Comparison of ENCODE assay signal across 13 cellular contexts in the genomic region with DNA sequence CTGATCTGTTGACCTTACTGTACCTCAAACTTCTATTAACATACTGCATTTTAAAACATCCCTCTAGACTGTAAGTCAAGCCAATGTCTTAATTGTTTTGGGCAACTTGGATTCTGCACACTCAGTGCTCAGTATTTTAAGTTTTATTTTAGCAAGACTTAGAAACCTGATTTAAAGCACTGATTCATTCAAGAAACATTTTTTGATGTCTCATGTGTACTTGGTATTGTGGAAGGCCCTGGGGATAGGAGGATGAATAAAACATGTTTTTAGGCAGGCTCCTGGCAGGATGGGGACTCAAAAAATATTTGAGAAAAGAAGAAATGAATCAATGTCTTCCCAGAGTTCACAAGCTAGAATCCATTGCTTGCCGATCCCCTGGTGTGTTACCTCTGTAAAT.
"Had no signal": no experiment of that assay in that cellular context is flagged by ENCODE, and none has a peak within 500 bp of the region (broad histone marks: within the 10 kb centered on the region; RNA-seq: fewer than 3 reads in every experiment).

No MANE protein-coding gene starts in this region.

- H3K27me3 ChIP-seq: pancreas had no signal

- H3K4me3 ChIP-seq: esophagus muscularis mucosa, gastrocnemius medialis, pancreas had no signal

- DNase-seq: activated CD4-positive, alpha-beta T cell treated with anti-CD3 and anti-CD28 coated beads, Interleukin-2, amount 50 U/mL, for 1 hour; activated effector memory CD4-positive, alpha-beta T cell treated with anti-CD3 and anti-CD28 coated beads, Interleukin-2, amount 50 U/mL, for 16 hours; activated naive CD8-positive, alpha-beta T cell treated with anti-CD3 and anti-CD28 coated beads for 36 hours; activated T-cell treated with anti-CD3 and anti-CD28 coated beads, Interleukin-2, amount 50 U/mL, for 24 hours; anterior cingulate cortex; gastrocnemius medialis; left ventricle myocardium superior; mesenchymal stem cell; pancreas; retina; stimulated activated CD4-positive, alpha-beta T cell treated with anti-CD3 and anti-CD28 coated beads, Interleukin-1b, Interleukin-23, amount 100 ng/mL, for 48 hours; T-helper 2 cell had no signal

- H3K9me3 ChIP-seq: esophagus muscularis mucosa, gastrocnemius medialis, pancreas had no signal

- H3K4me1 ChIP-seq: pancreas had no signal

- H3K36me3 ChIP-seq: esophagus muscularis mucosa, gastrocnemius medialis, pancreas had no signal
